Comparison of ENCODE assay signal across 1 cellular context in genomic region chr3:186612721-186613636, GRCh38.
TF ChIP-seq lines count a peak whose summit lies in the region.

A gene with protein sequence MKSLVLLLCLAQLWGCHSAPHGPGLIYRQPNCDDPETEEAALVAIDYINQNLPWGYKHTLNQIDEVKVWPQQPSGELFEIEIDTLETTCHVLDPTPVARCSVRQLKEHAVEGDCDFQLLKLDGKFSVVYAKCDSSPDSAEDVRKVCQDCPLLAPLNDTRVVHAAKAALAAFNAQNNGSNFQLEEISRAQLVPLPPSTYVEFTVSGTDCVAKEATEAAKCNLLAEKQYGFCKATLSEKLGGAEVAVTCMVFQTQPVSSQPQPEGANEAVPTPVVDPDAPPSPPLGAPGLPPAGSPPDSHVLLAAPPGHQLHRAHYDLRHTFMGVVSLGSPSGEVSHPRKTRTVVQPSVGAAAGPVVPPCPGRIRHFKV (plus strand): TSS chr3:186613060. CDS start chr3:186613142, 82 bp downstream.

TF ChIP-seq in HepG2, 621 proteins besides CTCF, POLR2A, EP300 and RAD21 (continued from another document and continues in another):
- TF ChIP-seq, protein P1, sequence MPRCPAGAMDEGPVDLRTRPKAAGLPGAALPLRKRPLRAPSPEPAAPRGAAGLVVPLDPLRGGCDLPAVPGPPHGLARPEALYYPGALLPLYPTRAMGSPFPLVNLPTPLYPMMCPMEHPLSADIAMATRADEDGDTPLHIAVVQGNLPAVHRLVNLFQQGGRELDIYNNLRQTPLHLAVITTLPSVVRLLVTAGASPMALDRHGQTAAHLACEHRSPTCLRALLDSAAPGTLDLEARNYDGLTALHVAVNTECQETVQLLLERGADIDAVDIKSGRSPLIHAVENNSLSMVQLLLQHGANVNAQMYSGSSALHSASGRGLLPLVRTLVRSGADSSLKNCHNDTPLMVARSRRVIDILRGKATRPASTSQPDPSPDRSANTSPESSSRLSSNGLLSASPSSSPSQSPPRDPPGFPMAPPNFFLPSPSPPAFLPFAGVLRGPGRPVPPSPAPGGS (CRISPR knock-in tag; IDR thresholded peaks at IDR 0.05), result no peak; the same call in 1 of the 2 replicates
- TF ChIP-seq LCORL (IDR thresholded peaks at IDR 0.05), result peak; percentile 83
- peak; percentile 68; the same call in 1 of the 2 replicates for TF ChIP-seq LCORL (CRISPR knock-in tag; IDR thresholded peaks at IDR 0.05)
- TF ChIP-seq, protein P2, sequence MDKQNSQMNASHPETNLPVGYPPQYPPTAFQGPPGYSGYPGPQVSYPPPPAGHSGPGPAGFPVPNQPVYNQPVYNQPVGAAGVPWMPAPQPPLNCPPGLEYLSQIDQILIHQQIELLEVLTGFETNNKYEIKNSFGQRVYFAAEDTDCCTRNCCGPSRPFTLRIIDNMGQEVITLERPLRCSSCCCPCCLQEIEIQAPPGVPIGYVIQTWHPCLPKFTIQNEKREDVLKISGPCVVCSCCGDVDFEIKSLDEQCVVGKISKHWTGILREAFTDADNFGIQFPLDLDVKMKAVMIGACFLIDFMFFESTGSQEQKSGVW (CRISPR knock-in tag; IDR thresholded peaks at IDR 0.05; ENCODE audit: borderline replicate concordance), result no peak
- TF ChIP-seq SMARCE1 (IDR thresholded peaks at IDR 0.05; ENCODE audit: borderline replicate concordance), result no peak
- TF ChIP-seq, protein P3, sequence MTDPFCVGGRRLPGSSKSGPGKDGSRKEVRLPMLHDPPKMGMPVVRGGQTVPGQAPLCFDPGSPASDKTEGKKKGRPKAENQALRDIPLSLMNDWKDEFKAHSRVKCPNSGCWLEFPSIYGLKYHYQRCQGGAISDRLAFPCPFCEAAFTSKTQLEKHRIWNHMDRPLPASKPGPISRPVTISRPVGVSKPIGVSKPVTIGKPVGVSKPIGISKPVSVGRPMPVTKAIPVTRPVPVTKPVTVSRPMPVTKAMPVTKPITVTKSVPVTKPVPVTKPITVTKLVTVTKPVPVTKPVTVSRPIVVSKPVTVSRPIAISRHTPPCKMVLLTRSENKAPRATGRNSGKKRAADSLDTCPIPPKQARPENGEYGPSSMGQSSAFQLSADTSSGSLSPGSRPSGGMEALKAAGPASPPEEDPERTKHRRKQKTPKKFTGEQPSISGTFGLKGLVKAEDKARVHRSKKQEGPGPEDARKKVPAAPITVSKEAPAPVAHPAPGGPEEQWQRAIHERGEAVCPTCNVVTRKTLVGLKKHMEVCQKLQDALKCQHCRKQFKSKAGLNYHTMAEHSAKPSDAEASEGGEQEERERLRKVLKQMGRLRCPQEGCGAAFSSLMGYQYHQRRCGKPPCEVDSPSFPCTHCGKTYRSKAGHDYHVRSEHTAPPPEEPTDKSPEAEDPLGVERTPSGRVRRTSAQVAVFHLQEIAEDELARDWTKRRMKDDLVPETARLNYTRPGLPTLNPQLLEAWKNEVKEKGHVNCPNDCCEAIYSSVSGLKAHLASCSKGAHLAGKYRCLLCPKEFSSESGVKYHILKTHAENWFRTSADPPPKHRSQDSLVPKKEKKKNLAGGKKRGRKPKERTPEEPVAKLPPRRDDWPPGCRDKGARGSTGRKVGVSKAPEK (CRISPR knock-in tag; IDR thresholded peaks at IDR 0.05; ENCODE audit: borderline replicate concordance), result no peak
- TF ChIP-seq ZNF570 (CRISPR knock-in tag; IDR thresholded peaks at IDR 0.05; ENCODE audit: borderline replicate concordance), result no peak
- TF ChIP-seq ZNF224 (CRISPR knock-in tag; IDR thresholded peaks at IDR 0.05), result no peak
- TF ChIP-seq, protein P4, sequence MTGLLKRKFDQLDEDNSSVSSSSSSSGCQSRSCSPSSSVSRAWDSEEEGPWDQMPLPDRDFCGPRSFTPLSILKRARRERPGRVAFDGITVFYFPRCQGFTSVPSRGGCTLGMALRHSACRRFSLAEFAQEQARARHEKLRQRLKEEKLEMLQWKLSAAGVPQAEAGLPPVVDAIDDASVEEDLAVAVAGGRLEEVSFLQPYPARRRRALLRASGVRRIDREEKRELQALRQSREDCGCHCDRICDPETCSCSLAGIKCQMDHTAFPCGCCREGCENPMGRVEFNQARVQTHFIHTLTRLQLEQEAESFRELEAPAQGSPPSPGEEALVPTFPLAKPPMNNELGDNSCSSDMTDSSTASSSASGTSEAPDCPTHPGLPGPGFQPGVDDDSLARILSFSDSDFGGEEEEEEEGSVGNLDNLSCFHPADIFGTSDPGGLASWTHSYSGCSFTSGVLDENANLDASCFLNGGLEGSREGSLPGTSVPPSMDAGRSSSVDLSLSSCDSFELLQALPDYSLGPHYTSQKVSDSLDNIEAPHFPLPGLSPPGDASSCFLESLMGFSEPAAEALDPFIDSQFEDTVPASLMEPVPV (CRISPR knock-in tag; IDR thresholded peaks at IDR 0.05), result 0 out of 2 replicates have a peak, but pooled peaks have one; percentile 36
- peak; percentile 78; the same call in 1 of the 2 replicates for TF ChIP-seq MTF1 (CRISPR knock-in tag; IDR thresholded peaks at IDR 0.05)
- TF ChIP-seq REPIN1 (CRISPR knock-in tag; IDR thresholded peaks at IDR 0.05; ENCODE audit: borderline replicate concordance, low read depth), result peak; percentile 98
- TF ChIP-seq ZNF329 (CRISPR knock-in tag; IDR thresholded peaks at IDR 0.05; ENCODE audit: low read depth), result 0 out of 2 replicates have a peak, but pooled peaks have one; percentile 39
- TF ChIP-seq HNF4A (CRISPR knock-in tag; IDR thresholded peaks at IDR 0.05), result peak; percentile 100
- TF ChIP-seq, protein P5, sequence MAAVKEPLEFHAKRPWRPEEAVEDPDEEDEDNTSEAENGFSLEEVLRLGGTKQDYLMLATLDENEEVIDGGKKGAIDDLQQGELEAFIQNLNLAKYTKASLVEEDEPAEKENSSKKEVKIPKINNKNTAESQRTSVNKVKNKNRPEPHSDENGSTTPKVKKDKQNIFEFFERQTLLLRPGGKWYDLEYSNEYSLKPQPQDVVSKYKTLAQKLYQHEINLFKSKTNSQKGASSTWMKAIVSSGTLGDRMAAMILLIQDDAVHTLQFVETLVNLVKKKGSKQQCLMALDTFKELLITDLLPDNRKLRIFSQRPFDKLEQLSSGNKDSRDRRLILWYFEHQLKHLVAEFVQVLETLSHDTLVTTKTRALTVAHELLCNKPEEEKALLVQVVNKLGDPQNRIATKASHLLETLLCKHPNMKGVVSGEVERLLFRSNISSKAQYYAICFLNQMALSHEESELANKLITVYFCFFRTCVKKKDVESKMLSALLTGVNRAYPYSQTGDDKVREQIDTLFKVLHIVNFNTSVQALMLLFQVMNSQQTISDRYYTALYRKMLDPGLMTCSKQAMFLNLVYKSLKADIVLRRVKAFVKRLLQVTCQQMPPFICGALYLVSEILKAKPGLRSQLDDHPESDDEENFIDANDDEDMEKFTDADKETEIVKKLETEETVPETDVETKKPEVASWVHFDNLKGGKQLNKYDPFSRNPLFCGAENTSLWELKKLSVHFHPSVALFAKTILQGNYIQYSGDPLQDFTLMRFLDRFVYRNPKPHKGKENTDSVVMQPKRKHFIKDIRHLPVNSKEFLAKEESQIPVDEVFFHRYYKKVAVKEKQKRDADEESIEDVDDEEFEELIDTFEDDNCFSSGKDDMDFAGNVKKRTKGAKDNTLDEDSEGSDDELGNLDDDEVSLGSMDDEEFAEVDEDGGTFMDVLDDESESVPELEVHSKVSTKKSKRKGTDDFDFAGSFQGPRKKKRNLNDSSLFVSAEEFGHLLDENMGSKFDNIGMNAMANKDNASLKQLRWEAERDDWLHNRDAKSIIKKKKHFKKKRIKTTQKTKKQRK (IDR thresholded peaks at IDR 0.05; ENCODE audit: low read length), result no peak
- TF ChIP-seq ZNF704 (CRISPR knock-in tag; IDR thresholded peaks at IDR 0.05; ENCODE audit: borderline replicate concordance), result no peak
- TF ChIP-seq HNRNPLL (IDR thresholded peaks at IDR 0.05; ENCODE audit: low read depth, low read length, poor library complexity, severe bottlenecking), result no peak
- peak; percentile 85; the same call in 1 of the 2 replicates for TF ChIP-seq ZNF33B (CRISPR knock-in tag; IDR thresholded peaks at IDR 0.05)
- peak; percentile 96 for TF ChIP-seq FOXP4 (CRISPR knock-in tag; IDR thresholded peaks at IDR 0.05)
- peak; percentile 84 for TF ChIP-seq JUNB (CRISPR knock-in tag; IDR thresholded peaks at IDR 0.05; ENCODE audit: borderline replicate concordance)
- no peak; the same call in 1 of the 2 replicates for TF ChIP-seq YEATS2 (CRISPR knock-in tag; IDR thresholded peaks at IDR 0.05; ENCODE audit: borderline replicate concordance)
- TF ChIP-seq ATF4 (CRISPR knock-in tag; IDR thresholded peaks at IDR 0.05), result peak in 1 of 2 experiments; percentile 93; a peak in 2 of 4 replicates
- TF ChIP-seq GFI1 (CRISPR knock-in tag; IDR thresholded peaks at IDR 0.05; ENCODE audit: borderline replicate concordance), result peak; percentile 92
- TF ChIP-seq ZBTB42 (CRISPR knock-in tag; IDR thresholded peaks at IDR 0.05), result no peak
- TF ChIP-seq ZNF414 (CRISPR knock-in tag; IDR thresholded peaks at IDR 0.05), result peak; percentile 39; the same call in 1 of the 2 replicates
- TF ChIP-seq ZNF781 (CRISPR knock-in tag; IDR thresholded peaks at IDR 0.05; ENCODE audit: borderline replicate concordance, not compliant biosample characterization), result peak; percentile 94
- TF ChIP-seq AGO1 (IDR thresholded peaks at IDR 0.05; ENCODE audit: low read depth, low read length, poor library complexity, severe bottlenecking), result no peak
- peak; percentile 97 for TF ChIP-seq HNRNPH1 (optimal IDR thresholded peaks at IDR 0.05; ENCODE audit: low read depth, low read length)
- TF ChIP-seq FOXP1 (IDR thresholded peaks at IDR 0.05), result 0 out of 2 replicates have a peak, but pooled peaks have one; percentile 57
- peak; percentile 89 for TF ChIP-seq FOXP1 (CRISPR knock-in tag; IDR thresholded peaks at IDR 0.05)
- TF ChIP-seq THAP9 (CRISPR knock-in tag; IDR thresholded peaks at IDR 0.05; ENCODE audit: borderline replicate concordance), result 0 out of 2 replicates have a peak, but pooled peaks have one; percentile 30
- TF ChIP-seq HHEX (CRISPR knock-in tag; IDR thresholded peaks at IDR 0.05), result peak; percentile 60
- peak; percentile 71; the same call in 1 of the 2 replicates for TF ChIP-seq ZKSCAN8 (CRISPR knock-in tag; IDR thresholded peaks at IDR 0.05; ENCODE audit: borderline replicate concordance)
- peak; percentile 100 for TF ChIP-seq MED8 (CRISPR knock-in tag; IDR thresholded peaks at IDR 0.05; ENCODE audit: insufficient replicate concordance)
- TF ChIP-seq ZNF546 (CRISPR knock-in tag; conservative IDR thresholded peaks at IDR 0.05), result no peak; the same call in 1 of the 2 replicates
- TF ChIP-seq, protein P6, sequence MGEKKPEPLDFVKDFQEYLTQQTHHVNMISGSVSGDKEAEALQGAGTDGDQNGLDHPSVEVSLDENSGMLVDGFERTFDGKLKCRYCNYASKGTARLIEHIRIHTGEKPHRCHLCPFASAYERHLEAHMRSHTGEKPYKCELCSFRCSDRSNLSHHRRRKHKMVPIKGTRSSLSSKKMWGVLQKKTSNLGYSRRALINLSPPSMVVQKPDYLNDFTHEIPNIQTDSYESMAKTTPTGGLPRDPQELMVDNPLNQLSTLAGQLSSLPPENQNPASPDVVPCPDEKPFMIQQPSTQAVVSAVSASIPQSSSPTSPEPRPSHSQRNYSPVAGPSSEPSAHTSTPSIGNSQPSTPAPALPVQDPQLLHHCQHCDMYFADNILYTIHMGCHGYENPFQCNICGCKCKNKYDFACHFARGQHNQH (CRISPR knock-in tag; IDR thresholded peaks at IDR 0.05), result peak; percentile 90
- TF ChIP-seq ZNF775 (CRISPR knock-in tag; IDR thresholded peaks at IDR 0.05; ENCODE audit: borderline replicate concordance), result no peak
